In genomic region chr2:10230499-10230898, GRCh38 we compare ENCODE assay signal across 1 cellular context.
TF ChIP-seq lines count a peak whose summit lies in the region.

No MANE protein-coding gene starts in this region.

TF ChIP-seq in IMR-90, 13 proteins besides CTCF, POLR2A, EP300 and RAD21 (continued from another document):
- TF ChIP-seq, protein P1, sequence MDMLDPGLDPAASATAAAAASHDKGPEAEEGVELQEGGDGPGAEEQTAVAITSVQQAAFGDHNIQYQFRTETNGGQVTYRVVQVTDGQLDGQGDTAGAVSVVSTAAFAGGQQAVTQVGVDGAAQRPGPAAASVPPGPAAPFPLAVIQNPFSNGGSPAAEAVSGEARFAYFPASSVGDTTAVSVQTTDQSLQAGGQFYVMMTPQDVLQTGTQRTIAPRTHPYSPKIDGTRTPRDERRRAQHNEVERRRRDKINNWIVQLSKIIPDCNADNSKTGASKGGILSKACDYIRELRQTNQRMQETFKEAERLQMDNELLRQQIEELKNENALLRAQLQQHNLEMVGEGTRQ (IDR thresholded peaks at IDR 0.05; ENCODE audit: low read depth, low read length): no peak
- TF ChIP-seq CEBPB (IDR thresholded peaks at IDR 0.05; ENCODE audit: low read depth, low read length) (no peak), RFX5 (IDR thresholded peaks at IDR 0.05; ENCODE audit: low read depth, low read length) (no peak), ELK1 (IDR thresholded peaks at IDR 0.05; ENCODE audit: borderline replicate concordance, low read depth, low read length) (no peak), CHD1 (IDR thresholded peaks at IDR 0.05; ENCODE audit: low read depth, low read length) (no peak), NFE2L2 (IDR thresholded peaks at IDR 0.05; ENCODE audit: low read depth, low read length) (no peak), BHLHE40 (IDR thresholded peaks at IDR 0.05; ENCODE audit: low read depth, low read length) (no peak), SMC3 (IDR thresholded peaks at IDR 0.05; ENCODE audit: low read depth, low read length) (no peak), RCOR1 (IDR thresholded peaks at IDR 0.05; ENCODE audit: insufficient replicate concordance, low read length) (no peak), FOS (IDR thresholded peaks at IDR 0.05; ENCODE audit: low read depth, low read length) (no peak), MAFK (IDR thresholded peaks at IDR 0.05; ENCODE audit: low read depth, low read length) (no peak), MAZ (IDR thresholded peaks at IDR 0.05; ENCODE audit: borderline replicate concordance, low read depth, low read length) (no peak)
